In genomic region chr1:199243423-199244061, GRCh38 we compare ENCODE assay signal across 8 cellular contexts.
DNase-seq lines count a peak whose midpoint lies in the region; ATAC-seq and TF ChIP-seq lines count a peak whose summit lies in the region.

No MANE protein-coding gene starts in this region.

- no peaks in the 10 kb centered on the region for H3K9me2 ChIP-seq in MM.1S (replicated peaks; ENCODE audit: insufficient read depth, low read length)

- no peak overlapping the region for H3K9ac ChIP-seq in MM.1S (ENCODE audit: low read length)

- no peaks in the 10 kb centered on the region for H3K79me2 ChIP-seq in MM.1S (ENCODE audit: low read length)

- H3K36me3 ChIP-seq in MM.1S (replicated peaks; ENCODE audit: insufficient read depth, low read length) (no peaks in the 10 kb centered on the region), lower lobe of right lung (no peaks in the 10 kb centered on the region)

- 0 out of 2 replicates have a peak overlapping the region, but pooled peaks have one; percentile 3 for H3K4me3 ChIP-seq in MM.1S (ENCODE audit: low read length)
- H3K4me3 ChIP-seq in lower lobe of right lung: no peak overlapping the region

- intact Hi-C loops in lower lobe of right lung (cut with DNase I): no loop called here

- peak; percentile 81 for TF ChIP-seq CTCF in HFFc6 (IDR thresholded peaks at IDR 0.05)
- peak; percentile 97 for TF ChIP-seq CTCF in MM.1S (IDR thresholded peaks at IDR 0.05; ENCODE audit: low read length)
- peak; percentile 65 for TF ChIP-seq CTCF in WTC11 (IDR thresholded peaks at IDR 0.05)
- TF ChIP-seq CTCF in lower lobe of right lung (IDR thresholded peaks at IDR 0.05): peak; percentile 59

- H3K27ac ChIP-seq in MM.1S (ENCODE audit: low read length): no peak overlapping the region
- H3K27ac ChIP-seq in lower lobe of right lung: no peak overlapping the region

- H3K27ac Mint-ChIP-seq in HFFc6 (no peak overlapping the region), WTC11 (no peak overlapping the region)

- no peaks in the 10 kb centered on the region for H3K27me3 ChIP-seq in MM.1S (replicated peaks; ENCODE audit: insufficient read depth, low read length)
- no peaks in the 10 kb centered on the region for H3K27me3 ChIP-seq in lower lobe of right lung (ENCODE audit: low read depth)

- H3F3A ChIP-seq in MM.1S (ENCODE audit: insufficient read depth, low read length): no peaks in the 10 kb centered on the region

- ATAC-seq in WTC11 (peak; percentile 100), lower lobe of right lung (peak; percentile 87 to 91)

- H3K9me3 Mint-ChIP-seq in HFFc6: no peaks in the 10 kb centered on the region
- H3K9me3 Mint-ChIP-seq in WTC11: 0 out of 2 replicates have a peak, but pooled peaks cover 5% of the 10 kb centered on the region

- H3K4me3 Mint-ChIP-seq in HFFc6 (no peak overlapping the region), WTC11 (no peak overlapping the region)

- no peaks in the 10 kb centered on the region for H4K20me1 ChIP-seq in MM.1S (ENCODE audit: insufficient read depth, low read length)

- CTCF ChIA-PET in WTC11 (lab: Charles Lee): interaction anchor here (0.6 to 2.3 kb wide), 20 partner anchors 8 to 542 kb away, joined by 3 to 10 read pairs (median 3); no protein-coding TSS in a partner anchor

- peak overlapping the region; percentile 34 for H2AFZ ChIP-seq in MM.1S (ENCODE audit: low read length)

- no peaks in the 10 kb centered on the region for H3K27me3 Mint-ChIP-seq in HFFc6 (ENCODE audit: insufficient read depth)
- H3K27me3 Mint-ChIP-seq in WTC11 (ENCODE audit: low read depth): no peaks in the 10 kb centered on the region

- POLR2A ChIA-PET in WTC11 (lab: Charles Lee): no interaction called here

- no peaks in the 10 kb centered on the region for H3K9me3 ChIP-seq in MM.1S (replicated peaks; ENCODE audit: insufficient read depth, low read length)
- H3K9me3 ChIP-seq in lower lobe of right lung: no peaks in the 10 kb centered on the region

- DNase-seq in NCI-H345 (lab: John Stamatoyannopoulos, UW) (peak; percentile 15), NCI-H345 treated with DMSO at 0.1 percent for 48 hours (lab: John Stamatoyannopoulos, UW; ENCODE audit: unreplicated experiment) (no peak), HFFc6 (peak; percentile 49), MM.1S (peak; percentile 88), WTC11 (ENCODE audit: low spot score) (peak; percentile 84), cerebellar cortex (ENCODE audit: low spot score) (peak; percentile 27), lower lobe of right lung (peak; percentile 67)
- peak; percentile 36 to 53 for DNase-seq in stimulated activated CD8-positive, alpha-beta memory T cell treated with anti-CD3 and anti-CD28 coated beads, Interleukin-7, amount 100 ng/mL, for 48 hours (ENCODE audit: extremely low read depth in 1 of 2, low read depth in 1 of 2)

- H3K4me1 ChIP-seq in MM.1S (ENCODE audit: low read length): peaks cover 9% of the 10 kb centered on the region; the same call in 1 of the 2 replicates
- no peaks in the 10 kb centered on the region for H3K4me1 ChIP-seq in lower lobe of right lung

- H3K4me1 Mint-ChIP-seq in HFFc6 (ENCODE audit: low read depth) (no peaks in the 10 kb centered on the region), WTC11 (peaks cover 8% of the 10 kb centered on the region)

- H3K4me2 ChIP-seq in MM.1S (ENCODE audit: low read depth, low read length): peak overlapping the region; percentile 45; the same call in 1 of the 2 replicates

- H3K36me3 Mint-ChIP-seq in HFFc6 (ENCODE audit: low read depth): no peaks in the 10 kb centered on the region
- H3K36me3 Mint-ChIP-seq in WTC11: no peaks in the 10 kb centered on the region

TF ChIP-seq in WTC11, 78 proteins besides CTCF, POLR2A, EP300 and RAD21:
- TF ChIP-seq, protein P1, sequence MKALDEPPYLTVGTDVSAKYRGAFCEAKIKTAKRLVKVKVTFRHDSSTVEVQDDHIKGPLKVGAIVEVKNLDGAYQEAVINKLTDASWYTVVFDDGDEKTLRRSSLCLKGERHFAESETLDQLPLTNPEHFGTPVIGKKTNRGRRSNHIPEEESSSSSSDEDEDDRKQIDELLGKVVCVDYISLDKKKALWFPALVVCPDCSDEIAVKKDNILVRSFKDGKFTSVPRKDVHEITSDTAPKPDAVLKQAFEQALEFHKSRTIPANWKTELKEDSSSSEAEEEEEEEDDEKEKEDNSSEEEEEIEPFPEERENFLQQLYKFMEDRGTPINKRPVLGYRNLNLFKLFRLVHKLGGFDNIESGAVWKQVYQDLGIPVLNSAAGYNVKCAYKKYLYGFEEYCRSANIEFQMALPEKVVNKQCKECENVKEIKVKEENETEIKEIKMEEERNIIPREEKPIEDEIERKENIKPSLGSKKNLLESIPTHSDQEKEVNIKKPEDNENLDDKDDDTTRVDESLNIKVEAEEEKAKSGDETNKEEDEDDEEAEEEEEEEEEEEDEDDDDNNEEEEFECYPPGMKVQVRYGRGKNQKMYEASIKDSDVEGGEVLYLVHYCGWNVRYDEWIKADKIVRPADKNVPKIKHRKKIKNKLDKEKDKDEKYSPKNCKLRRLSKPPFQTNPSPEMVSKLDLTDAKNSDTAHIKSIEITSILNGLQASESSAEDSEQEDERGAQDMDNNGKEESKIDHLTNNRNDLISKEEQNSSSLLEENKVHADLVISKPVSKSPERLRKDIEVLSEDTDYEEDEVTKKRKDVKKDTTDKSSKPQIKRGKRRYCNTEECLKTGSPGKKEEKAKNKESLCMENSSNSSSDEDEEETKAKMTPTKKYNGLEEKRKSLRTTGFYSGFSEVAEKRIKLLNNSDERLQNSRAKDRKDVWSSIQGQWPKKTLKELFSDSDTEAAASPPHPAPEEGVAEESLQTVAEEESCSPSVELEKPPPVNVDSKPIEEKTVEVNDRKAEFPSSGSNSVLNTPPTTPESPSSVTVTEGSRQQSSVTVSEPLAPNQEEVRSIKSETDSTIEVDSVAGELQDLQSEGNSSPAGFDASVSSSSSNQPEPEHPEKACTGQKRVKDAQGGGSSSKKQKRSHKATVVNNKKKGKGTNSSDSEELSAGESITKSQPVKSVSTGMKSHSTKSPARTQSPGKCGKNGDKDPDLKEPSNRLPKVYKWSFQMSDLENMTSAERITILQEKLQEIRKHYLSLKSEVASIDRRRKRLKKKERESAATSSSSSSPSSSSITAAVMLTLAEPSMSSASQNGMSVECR (CRISPR knock-in tag; IDR thresholded peaks at IDR 0.05; ENCODE audit: borderline replicate concordance): no peak
- 0 out of 2 replicates have a peak, but pooled peaks have one; percentile 23 for TF ChIP-seq SP1 (CRISPR knock-in tag; conservative IDR thresholded peaks at IDR 0.05)
- TF ChIP-seq MAX (CRISPR knock-in tag; IDR thresholded peaks at IDR 0.05): peak; percentile 39; the same call in 1 of the 2 replicates
- TF ChIP-seq FOXK1 (CRISPR knock-in tag; IDR thresholded peaks at IDR 0.05): no peak
- no peak for TF ChIP-seq JAZF1 (CRISPR knock-in tag; IDR thresholded peaks at IDR 0.05)
- 0 out of 2 replicates have a peak, but pooled peaks have one; percentile 48 for TF ChIP-seq SMAD3 (CRISPR knock-in tag; IDR thresholded peaks at IDR 0.05; ENCODE audit: borderline replicate concordance)
- TF ChIP-seq ZNF317 (CRISPR knock-in tag; IDR thresholded peaks at IDR 0.05; ENCODE audit: borderline replicate concordance, low read depth): no peak
TF ChIP-seq in WTC11: peak in this region for 3.
